ENCODE assay signal across 10 cellular contexts in the genomic region with DNA sequence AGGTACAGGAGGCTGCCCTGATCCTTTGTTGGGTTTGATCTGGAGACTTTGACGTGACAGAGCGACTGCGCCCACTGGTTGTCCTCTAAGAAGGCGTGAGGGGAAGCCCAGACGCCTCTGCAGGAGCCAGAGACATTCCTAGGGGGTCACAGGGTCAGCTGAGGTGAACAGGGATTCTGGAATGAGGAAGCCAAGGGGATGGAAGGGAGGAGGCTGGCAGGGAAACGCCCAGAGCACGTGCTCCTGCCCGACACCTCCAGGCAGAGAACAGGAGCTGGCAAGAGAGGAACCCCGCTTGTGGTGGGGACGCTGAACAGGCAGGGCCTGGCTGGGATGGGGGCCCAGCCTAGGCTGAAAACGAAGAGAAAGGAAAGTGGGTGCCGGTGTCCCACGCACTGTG. TPM values are rescaled to one million over a fixed set of nuclear protein-coding genes. Genes with fewer than 3 reads are reported as not detected.
DNase-seq lines count a peak whose midpoint lies in the region; ATAC-seq, FAIRE-seq and TF ChIP-seq lines count a peak whose summit lies in the region.
"Had no signal": no experiment of that assay in that cellular context is flagged by ENCODE, and none has a peak within 500 bp of the region (broad histone marks: within the 10 kb centered on the region; RNA-seq: fewer than 3 reads in every experiment).

No MANE protein-coding gene starts in this region.

- no peaks in the 10 kb centered on the region for H3K27me3 Mint-ChIP-seq in progenitor cell of endocrine pancreas

- H3K27ac Mint-ChIP-seq in progenitor cell of endocrine pancreas, result peak overlapping the region; percentile 45

- DNase-seq in GM13976 (ENCODE audit: low spot score) (peak; percentile 12), RCC 7860 (ENCODE audit: low spot score) (peak; percentile 7), foreskin fibroblast (peak; percentile 11 to 48), progenitor cell of endocrine pancreas (ENCODE audit: low spot score, unreplicated experiment) (no peak), SHP77 (lab: John Stamatoyannopoulos, UW) (no peak), HuH-7 (ENCODE audit: low spot score) (no peak), hepatic stellate cell (ENCODE audit: low spot score) (no peak)
- DNase-seq: NCI-H526 had no signal

- no peak overlapping the region for H3K4me3 ChIP-seq in foreskin fibroblast (ENCODE audit: low read depth in 1 of 2, low read length in 2 of 2)
- H3K4me3 ChIP-seq: SJSA1 had no signal

- TF ChIP-seq CTCF in GM13976 (IDR thresholded peaks at IDR 0.05; ENCODE audit: borderline replicate concordance, control extremely low read depth, extremely low read depth, insufficient read depth, missing control alignments) (no peak), foreskin fibroblast (IDR thresholded peaks at IDR 0.05; ENCODE audit: low read depth, low read length) (no peak), progenitor cell of endocrine pancreas (IDR thresholded peaks at IDR 0.05; ENCODE audit: unreplicated experiment) (no peak)

- no peaks in the 10 kb centered on the region for H3K4me1 Mint-ChIP-seq in progenitor cell of endocrine pancreas (ENCODE audit: low read depth)

- no peaks in the 10 kb centered on the region for H3K36me3 Mint-ChIP-seq in progenitor cell of endocrine pancreas (ENCODE audit: insufficient read depth)

- no peaks in the 10 kb centered on the region for H3K9me3 Mint-ChIP-seq in progenitor cell of endocrine pancreas (ENCODE audit: low read depth)

- FAIRE-seq in RCC 7860 (lab: Jason Lieb, UNC), result no peak

- in situ Hi-C loops in GM13976 (cut with MboI; ENCODE audit: low sequenced_read_pairs, unreplicated experiment), result no loop called here

- ATAC-seq in HG02588 (IDR thresholded peaks at IDR 0.05; ENCODE audit: unreplicated experiment), result no peak

- H3K4me3 Mint-ChIP-seq in progenitor cell of endocrine pancreas (ENCODE audit: low read depth), result no peak overlapping the region

RNA-seq across cellular contexts. Expression of gene CARD14, which starts 5.6 kb away (rescaled TPM):
- 0.36 TPM in 1 of 2 replicates, not detected in the other for total RNA-seq in progenitor cell of endocrine pancreas
- total RNA-seq: SJSA1 had no signal

RNA-seq across cellular contexts. Expression of gene EIF4A3, which starts 28.5 kb away (rescaled TPM):
- total RNA-seq in progenitor cell of endocrine pancreas, result 83.6 and 86.8 TPM in 2 replicates

RNA-seq across cellular contexts. Expression of gene SGSH, which starts 44.7 kb away (rescaled TPM):
- 42.0 and 43.9 TPM in 2 replicates for total RNA-seq in progenitor cell of endocrine pancreas

RNA-seq across cellular contexts. Expression of gene SLC26A11, which starts 44.8 kb away (rescaled TPM):
- total RNA-seq in progenitor cell of endocrine pancreas, result 37.4 and 40.1 TPM in 2 replicates

Comparison
In these comparisons a context has a peak if more than half of its experiments do, and no peak if none do; other contexts are left out.
1. DNase-seq: peak in GM13976 (single experiment), RCC 7860 (single experiment) and foreskin fibroblast (2 of 2); none in progenitor cell of endocrine pancreas (single experiment), SHP77 (0 of 2), HuH-7 (single experiment) and hepatic stellate cell (single experiment).